1 cellular context compared by ENCODE assay signal in genomic region chr22:20127318-20127868, GRCh38.
A peak's percentile ranks its signal among the peaks of the same experiment; 100 is the strongest.
TF ChIP-seq lines count a peak whose summit lies in the region.

No MANE protein-coding gene starts in this region.

TF ChIP-seq in HepG2, 621 proteins besides CTCF, POLR2A, EP300 and RAD21:
- peak; percentile 84 for TF ChIP-seq AGO2 (optimal IDR thresholded peaks at IDR 0.05; ENCODE audit: low read depth, low read length)
- no peak for TF ChIP-seq DDIT3 (CRISPR knock-in tag; IDR thresholded peaks at IDR 0.05)
- TF ChIP-seq, protein P1, sequence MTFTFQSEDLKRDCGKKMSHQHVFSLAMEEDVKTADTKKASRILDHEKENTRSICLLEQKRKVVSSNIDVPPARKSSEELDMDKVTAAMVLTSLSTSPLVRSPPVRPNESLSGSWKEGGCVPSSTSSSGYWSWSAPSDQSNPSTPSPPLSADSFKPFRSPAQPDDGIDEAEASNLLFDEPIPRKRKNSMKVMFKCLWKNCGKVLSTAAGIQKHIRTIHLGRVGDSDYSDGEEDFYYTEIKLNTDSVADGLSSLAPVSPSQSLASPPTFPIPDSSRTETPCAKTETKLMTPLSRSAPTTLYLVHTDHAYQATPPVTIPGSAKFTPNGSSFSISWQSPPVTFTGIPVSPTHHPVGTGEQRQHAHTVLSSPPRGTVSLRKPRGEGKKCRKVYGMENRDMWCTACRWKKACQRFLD (CRISPR knock-in tag; IDR thresholded peaks at IDR 0.05; ENCODE audit: borderline replicate concordance) = 0 out of 2 replicates have a peak, but pooled peaks have one; percentile 31
- peak; percentile 62 for TF ChIP-seq RBFOX2 (IDR thresholded peaks at IDR 0.05; ENCODE audit: low read depth, low read length)
